Comparison of ENCODE assay signal across 13 cellular contexts in the genomic region with DNA sequence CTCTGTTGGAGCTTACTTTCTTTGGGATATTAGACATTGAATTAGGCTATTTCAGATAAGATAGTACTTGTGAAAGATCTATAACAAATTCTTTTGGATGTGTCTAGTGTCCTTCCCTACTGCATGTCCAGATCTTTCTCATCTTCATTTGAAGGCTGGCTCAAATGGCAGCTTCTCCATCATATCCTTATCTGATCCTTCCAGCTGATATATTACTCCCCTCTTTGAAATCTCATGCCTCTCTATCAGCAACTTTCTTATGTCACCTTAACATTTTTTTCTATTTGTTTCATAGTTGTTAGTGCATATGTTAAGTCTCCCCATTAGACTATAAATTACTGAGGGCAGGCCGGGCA. TPM values are rescaled to one million over a fixed set of nuclear protein-coding genes. Genes with fewer than 3 reads are reported as not detected.
A peak's percentile ranks its signal among the peaks of the same experiment; 100 is the strongest.
DNase-seq lines count a peak whose midpoint lies in the region; ATAC-seq and TF ChIP-seq lines count a peak whose summit lies in the region.
"Had no signal": no experiment of that assay in that cellular context is flagged by ENCODE, and none has a peak within 500 bp of the region (broad histone marks: within the 10 kb centered on the region; RNA-seq: fewer than 3 reads in every experiment).

No MANE protein-coding gene starts in this region.

- no peak overlapping the region for H3K4me3 ChIP-seq in esophagus squamous epithelium
- no peak overlapping the region for H3K4me3 ChIP-seq in thoracic aorta
- H3K4me3 ChIP-seq in endodermal cell (ENCODE audit: low read length) = no peak overlapping the region
- H3K4me3 ChIP-seq: body of pancreas, uterus had no signal

- ATAC-seq in activated T-cell treated with anti-CD3 and anti-CD28 coated beads, Interleukin-2, amount 50 U/mL, for 4 hours = no peak
- ATAC-seq in T-helper 17 cell (no peak), thoracic aorta (ENCODE audit: insufficient number of reproducible peaks, low FRiP score, low read depth) (no peak), HG02885 (IDR thresholded peaks at IDR 0.05; ENCODE audit: poor library complexity, unreplicated experiment) (no peak)
- ATAC-seq: body of pancreas had no signal

- peaks cover 92% of the 10 kb centered on the region for H3K4me1 Mint-ChIP-seq in activated T-cell treated with anti-CD3 and anti-CD28 coated beads, Interleukin-2, amount 50 U/mL, for 4 hours (ENCODE audit: low read depth)
- peaks cover 70% of the 10 kb centered on the region for H3K4me1 Mint-ChIP-seq in T-helper 17 cell
- H3K4me1 Mint-ChIP-seq in endodermal cell = peaks cover 26% of the 10 kb centered on the region

- no peaks in the 10 kb centered on the region for H3K9me3 ChIP-seq in T-helper 17 cell (ENCODE audit: control insufficient read depth, low read length, poor library complexity, severe bottlenecking)
- H3K9me3 ChIP-seq in esophagus squamous epithelium = no peaks in the 10 kb centered on the region
- no peaks in the 10 kb centered on the region for H3K9me3 ChIP-seq in thoracic aorta
- no peaks in the 10 kb centered on the region for H3K9me3 ChIP-seq in endodermal cell (ENCODE audit: control insufficient read depth, low read length)
- H3K9me3 ChIP-seq: body of pancreas, uterus had no signal

- peaks cover 44% of the 10 kb centered on the region for H3K36me3 Mint-ChIP-seq in activated T-cell treated with anti-CD3 and anti-CD28 coated beads, Interleukin-2, amount 50 U/mL, for 4 hours (ENCODE audit: insufficient read depth)
- H3K36me3 Mint-ChIP-seq in T-helper 17 cell (ENCODE audit: low read depth) = peaks cover 8% of the 10 kb centered on the region
- peaks cover 52% of the 10 kb centered on the region for H3K36me3 Mint-ChIP-seq in endodermal cell (ENCODE audit: low read depth)

- H3K9me3 Mint-ChIP-seq in activated T-cell treated with anti-CD3 and anti-CD28 coated beads, Interleukin-2, amount 50 U/mL, for 4 hours = no peaks in the 10 kb centered on the region
- H3K9me3 Mint-ChIP-seq in endodermal cell = no peaks in the 10 kb centered on the region

- no peak for TF ChIP-seq POLR2A in esophagus squamous epithelium (IDR thresholded peaks at IDR 0.05)

- intact Hi-C loops in esophagus squamous epithelium (cut with DNase I) = no loop called here

- H3K27ac Mint-ChIP-seq in T-helper 17 cell (peak overlapping the region; percentile 90), endodermal cell (no peak overlapping the region)

- H3K4me3 Mint-ChIP-seq in activated T-cell treated with anti-CD3 and anti-CD28 coated beads, Interleukin-2, amount 50 U/mL, for 4 hours = peak overlapping the region; percentile 46
- H3K4me3 Mint-ChIP-seq in T-helper 17 cell (peak overlapping the region; percentile 84), endodermal cell (no peak overlapping the region)

- H3K36me3 ChIP-seq in esophagus squamous epithelium (peaks cover under 1 to 64% (median 9%) of the 10 kb centered on the region in 3 donors), thoracic aorta (peaks cover 27% of the 10 kb centered on the region), endodermal cell (ENCODE audit: control insufficient read depth, insufficient read depth, low read length) (peaks cover 75% of the 10 kb centered on the region)
- H3K36me3 ChIP-seq: uterus had no signal

- H3K4me1 ChIP-seq in esophagus squamous epithelium (peaks cover 4 to 87% (median 40%) of the 10 kb centered on the region in 3 donors), thoracic aorta (ENCODE audit: control insufficient read depth in 1 of 2, low read depth in 2 of 2) (peaks cover 66 to 73% of the 10 kb centered on the region in 2 donors), endodermal cell (ENCODE audit: control insufficient read depth, insufficient read depth, low read length) (peaks cover 6% of the 10 kb centered on the region)
- H3K4me1 ChIP-seq: uterus had no signal

- H3K27ac ChIP-seq in esophagus squamous epithelium (peak overlapping the region in 3 of 4 donors; percentile 2 to 71 (median 35)), thoracic aorta (peak overlapping the region; percentile 14 to 19), endodermal cell (ENCODE audit: low read depth, low read length) (no peak overlapping the region)

- H3K27me3 Mint-ChIP-seq in activated T-cell treated with anti-CD3 and anti-CD28 coated beads, Interleukin-2, amount 50 U/mL, for 4 hours (ENCODE audit: low read depth) = no peaks in the 10 kb centered on the region
- H3K27me3 Mint-ChIP-seq in T-helper 17 cell (no peaks in the 10 kb centered on the region), endodermal cell (ENCODE audit: insufficient read depth) (no peaks in the 10 kb centered on the region)

- no peak for DNase-seq in activated T-cell treated with anti-CD3 and anti-CD28 coated beads, Interleukin-2, amount 50 U/mL, for 4 hours
- DNase-seq in activated T-cell treated with anti-CD3 and anti-CD28 coated beads for 4 hours (no peak), T-helper 17 cell (no peak), esophagus squamous epithelium (lab: John Stamatoyannopoulos, UW) (no peak), thoracic aorta (ENCODE audit: low spot score) (no peak), NCI-H1930 (lab: John Stamatoyannopoulos, UW) (no peak), endodermal cell (no peak)
- DNase-seq: activated CD4-positive, alpha-beta T cell treated with anti-CD3 and anti-CD28 coated beads for 1 hour; body of pancreas; SHP77; stimulated activated CD4-positive, alpha-beta T cell treated with anti-CD3 and anti-CD28 coated beads, Interleukin-4, amount 100 ng/mL, for 4 hours; uterus had no signal

- 83 to 100% methylated on average over 1 of the region's 1 CpG for WGBS in esophagus squamous epithelium, 2 donors
- WGBS in endodermal cell (ENCODE audit: insufficient coverage in 1 of 2, insufficient read length in 1 of 2), 2 experiments = 91% methylated on average over 1 of the region's 1 CpG; no CpG with 5 or more reads in 1 of the 2 experiments

- no peaks in the 10 kb centered on the region for H3K27me3 ChIP-seq in esophagus squamous epithelium
- H3K27me3 ChIP-seq in thoracic aorta (replicated peaks; ENCODE audit: insufficient read depth) = no peaks in the 10 kb centered on the region
- H3K27me3 ChIP-seq in endodermal cell (ENCODE audit: control insufficient read depth, insufficient read depth, low read length, poor library complexity, severe bottlenecking) = no peaks in the 10 kb centered on the region
- H3K27me3 ChIP-seq: body of pancreas, uterus had no signal

- H3K9ac ChIP-seq in endodermal cell (ENCODE audit: extremely low read depth, low read length, poor library complexity, severe bottlenecking) = no peak overlapping the region

- no peak for TF ChIP-seq CTCF in esophagus squamous epithelium (IDR thresholded peaks at IDR 0.05)
- no peak for TF ChIP-seq CTCF in thoracic aorta (IDR thresholded peaks at IDR 0.05)
- no peak for TF ChIP-seq CTCF in endodermal cell (conservative IDR thresholded peaks at IDR 0.05)

RNA-seq across cellular contexts. Expression of a gene that starts 17.5 kb away (rescaled TPM):
- 100 to 1,000 TPM; 349 to 426 (median 389) TPM for total RNA-seq in activated T-cell treated with anti-CD3 and anti-CD28 coated beads, Interleukin-2, amount 50 U/mL, for 4 hours
- total RNA-seq in T-helper 17 cell = 100 to 1,000 TPM; 244 to 273 TPM
- 100 to 1,000 TPM; 157 to 282 (median 227) TPM for total RNA-seq in esophagus squamous epithelium
- 100 to 1,000 TPM; 315 to 409 TPM for total RNA-seq in thoracic aorta
- 100 to 1,000 TPM; 260 to 287 TPM for total RNA-seq in endodermal cell
- 201 TPM for polyA plus RNA-seq in endodermal cell (2013, experiment 1 of 2)
- polyA plus RNA-seq in endodermal cell (2013, experiment 2 of 2) = 190 TPM

RNA-seq across cellular contexts. Expression of a gene that starts 39.0 kb away (rescaled TPM):
- 100 to 1,000 TPM in 2 of 3 donors, 10 to 100 TPM in 1; 96.8 to 118 (median 109) TPM for total RNA-seq in activated T-cell treated with anti-CD3 and anti-CD28 coated beads, Interleukin-2, amount 50 U/mL, for 4 hours
- total RNA-seq in T-helper 17 cell = 10 to 100 TPM; 39.7 to 41.3 TPM
- 10 to 100 TPM; 27.2 to 43.9 (median 37.6) TPM for total RNA-seq in esophagus squamous epithelium
- total RNA-seq in thoracic aorta = 10 to 100 TPM; 68.5 to 89.8 TPM
- total RNA-seq in endodermal cell = 100 to 1,000 TPM in 1 of 2 donors, 10 to 100 TPM in 1; 85.7 to 111 TPM
- 138 TPM for polyA plus RNA-seq in endodermal cell (2013, experiment 1 of 2)
- polyA plus RNA-seq in endodermal cell (2013, experiment 2 of 2) = 118 TPM
